In the genomic region with DNA sequence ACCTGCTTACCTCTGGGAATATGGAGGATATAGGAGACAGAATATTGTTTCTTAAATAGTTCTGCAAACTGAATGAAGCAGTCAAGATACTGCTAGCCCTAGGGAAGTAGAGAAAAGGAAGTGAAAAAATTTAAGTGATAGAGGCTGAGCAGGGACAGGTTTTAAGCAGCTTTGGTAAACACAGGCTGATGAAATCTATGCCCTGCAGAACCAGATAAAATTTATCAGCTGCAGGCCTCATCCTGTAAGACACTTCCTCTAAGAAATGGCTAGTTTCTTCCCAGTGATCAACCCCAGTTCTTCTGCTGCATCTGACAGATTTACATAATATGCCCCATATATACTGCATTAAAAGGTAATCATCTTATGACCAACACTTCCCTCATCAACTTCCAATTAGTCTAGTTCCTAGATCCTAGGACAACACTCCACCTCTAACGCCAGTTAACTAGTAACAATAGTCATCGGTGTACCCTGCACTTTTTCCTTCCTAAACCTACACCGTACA, we compare ENCODE assay signal across 8 cellular contexts. TPM values are rescaled to one million over a fixed set of nuclear protein-coding genes. Genes with fewer than 3 reads are reported as not detected.
DNase-seq lines count a peak whose midpoint lies in the region; ATAC-seq lines count a peak whose summit lies in the region.

No MANE protein-coding gene starts in this region.

- peaks cover 21% of the 10 kb centered on the region for H3K36me3 ChIP-seq in mesodermal cell (ENCODE audit: control insufficient read depth, insufficient read depth, low read length)

- peaks cover 59% of the 10 kb centered on the region for H3K4me1 Mint-ChIP-seq in stimulated activated naive CD8-positive, alpha-beta T cell treated with anti-CD3 and anti-CD28 coated beads, Interleukin-15, Interleukin-2, amounts not matched to agents 100 ng/mL and 50 ng/mL, for 24 hours (ENCODE audit: low read depth)

- peaks cover 21% of the 10 kb centered on the region for H3K4me1 ChIP-seq in mesodermal cell (ENCODE audit: control insufficient read depth, insufficient read depth, low read length, poor library complexity, severe bottlenecking)

- H3K27ac ChIP-seq in angular gyrus (ENCODE audit: low read depth, low read length) (peak overlapping the region; percentile 69), mesodermal cell (ENCODE audit: low read depth, low read length, severe bottlenecking) (peak overlapping the region; percentile 93)

- no peaks in the 10 kb centered on the region for H3K9me3 ChIP-seq in mesodermal cell (ENCODE audit: control insufficient read depth, low read length)

- H3K36me3 Mint-ChIP-seq in stimulated activated naive CD8-positive, alpha-beta T cell treated with anti-CD3 and anti-CD28 coated beads, Interleukin-15, Interleukin-2, amounts not matched to agents 100 ng/mL and 50 ng/mL, for 24 hours (ENCODE audit: low read depth) = peaks cover 36% of the 10 kb centered on the region

- H3K9me3 Mint-ChIP-seq in stimulated activated naive CD8-positive, alpha-beta T cell treated with anti-CD3 and anti-CD28 coated beads, Interleukin-15, Interleukin-2, amounts not matched to agents 100 ng/mL and 50 ng/mL, for 24 hours = no peaks in the 10 kb centered on the region

- no peaks in the 10 kb centered on the region for H3K27me3 Mint-ChIP-seq in stimulated activated naive CD8-positive, alpha-beta T cell treated with anti-CD3 and anti-CD28 coated beads, Interleukin-15, Interleukin-2, amounts not matched to agents 100 ng/mL and 50 ng/mL, for 24 hours

- peak overlapping the region; percentile 88 for H3K27ac Mint-ChIP-seq in stimulated activated naive CD8-positive, alpha-beta T cell treated with anti-CD3 and anti-CD28 coated beads, Interleukin-15, Interleukin-2, amounts not matched to agents 100 ng/mL and 50 ng/mL, for 24 hours

- H3K4me3 ChIP-seq in mesodermal cell (ENCODE audit: extremely low read depth, insufficient read depth, low read length, poor library complexity, severe bottlenecking) = peak overlapping the region; percentile 82

- 95 to 100% methylated on average over 3 of the region's 3 CpGs for WGBS in mesodermal cell (ENCODE audit: insufficient coverage in 2 of 2), 2 experiments

- peak overlapping the region; percentile 99 for H3K4me3 Mint-ChIP-seq in stimulated activated naive CD8-positive, alpha-beta T cell treated with anti-CD3 and anti-CD28 coated beads, Interleukin-15, Interleukin-2, amounts not matched to agents 100 ng/mL and 50 ng/mL, for 24 hours

- DNase-seq in stimulated activated naive CD8-positive, alpha-beta T cell treated with anti-CD3 and anti-CD28 coated beads, Interleukin-15, Interleukin-2, amounts not matched to agents 100 U/mL and 50 U/mL, for 24 hours = no peak
- no peak for DNase-seq in NCI-H1436 treated with DMSO at 0.1 percent for 48 hours (lab: John Stamatoyannopoulos, UW)

- ATAC-seq in stimulated activated naive CD8-positive, alpha-beta T cell treated with anti-CD3 and anti-CD28 coated beads, Interleukin-15, Interleukin-2, amounts not matched to agents 100 U/mL and 50 U/mL, for 24 hours = no peak
- ATAC-seq in HG02623 (IDR thresholded peaks at IDR 0.05; ENCODE audit: unreplicated experiment) = no peak
- ATAC-seq in GM18907 (IDR thresholded peaks at IDR 0.05; ENCODE audit: unreplicated experiment) = no peak
- ATAC-seq in HG03025 (IDR thresholded peaks at IDR 0.05; ENCODE audit: low FRiP score, unreplicated experiment) = no peak

RNA-seq across cellular contexts. Expression of a gene that starts 1.3 kb away (rescaled TPM):
- polyA plus RNA-seq in mesodermal cell (2013, experiment 1 of 2) = 125 TPM
- 97.7 TPM for polyA plus RNA-seq in mesodermal cell (2013, experiment 2 of 2)

RNA-seq across cellular contexts. Expression of a gene that starts 8.7 kb away (rescaled TPM):
- polyA plus RNA-seq in mesodermal cell (2013, experiment 1 of 2) = 3.9 TPM
- polyA plus RNA-seq in mesodermal cell (2013, experiment 2 of 2) = 2.8 TPM

RNA-seq across cellular contexts. Expression of a gene that starts 10.4 kb away (rescaled TPM):
- polyA plus RNA-seq in mesodermal cell (2013, experiment 1 of 2) = 4,048 TPM
- polyA plus RNA-seq in mesodermal cell (2013, experiment 2 of 2) = 3,832 TPM

RNA-seq across cellular contexts. Expression of a gene that starts 22.4 kb away (rescaled TPM):
- polyA plus RNA-seq in mesodermal cell (2013, experiment 1 of 2) = 162 TPM
- 143 TPM for polyA plus RNA-seq in mesodermal cell (2013, experiment 2 of 2)

RNA-seq across cellular contexts. Expression of a gene that starts 25.6 kb away (rescaled TPM):
- polyA plus RNA-seq in mesodermal cell (2013, experiment 1 of 2) = 154 TPM
- 131 TPM for polyA plus RNA-seq in mesodermal cell (2013, experiment 2 of 2)
